In genomic region chr11:114152162-114152561, GRCh38 we compare ENCODE assay signal across 20 cellular contexts.
DNase-seq lines count a peak whose midpoint lies in the region; ATAC-seq, FAIRE-seq and TF ChIP-seq lines count a peak whose summit lies in the region.
"Had no signal": no experiment of that assay in that cellular context is flagged by ENCODE, and none has a peak within 500 bp of the region (broad histone marks: within the 10 kb centered on the region; RNA-seq: fewer than 3 reads in every experiment).

No MANE protein-coding gene starts in this region.

- H3K4me3 ChIP-seq in liver (ENCODE audit: low read depth in 1 of 3, low read length in 3 of 3) = no peak overlapping the region
- H3K4me3 ChIP-seq in HepG2 (replicated peaks in 1 of 3; ENCODE audit: insufficient read depth in 1 of 3, low read depth in 2 of 3, low read length in 3 of 3) = no peak overlapping the region
- H3K4me3 ChIP-seq in esophagus squamous epithelium = no peak overlapping the region
- H3K4me3 ChIP-seq in stomach smooth muscle (ENCODE audit: low read length in 2 of 2) = no peak overlapping the region
- H3K4me3 ChIP-seq: GM12878, hepatocyte, spleen had no signal

- in situ Hi-C loops in HepG2 (cut with HindIII; ENCODE audit: extremely low pct_ligation_motif_present, low pct_unique_long_range_greater_than_20kb) = no loop called here

- TF ChIP-seq CTCF in liver (IDR thresholded peaks at IDR 0.05; ENCODE audit: low read depth, low read length, missing input control) (no peak), HepG2 (CRISPR knock-in tag; IDR thresholded peaks at IDR 0.05) (no peak), esophagus squamous epithelium (IDR thresholded peaks at IDR 0.05) (no peak)

- TF ChIP-seq RAD21 in liver (IDR thresholded peaks at IDR 0.05) = no peak
- no peak for TF ChIP-seq RAD21 in HepG2 (CRISPR knock-in tag; IDR thresholded peaks at IDR 0.05)

- no TSS peak for BruUV-seq in HepG2 (replicated peaks; lab: Mats Ljungman, UMichigan)

- TF ChIP-seq EP300 in HepG2 (IDR thresholded peaks at IDR 0.05; ENCODE audit: low read depth in 2 of 2, low read length in 2 of 2) (no peak), HepG2 (CRISPR knock-in tag; IDR thresholded peaks at IDR 0.05; ENCODE audit: borderline replicate concordance) (no peak)

- peak overlapping the region; percentile 90 to 91 for H3K27ac ChIP-seq in liver (ENCODE audit: low read depth in 1 of 2, low read length in 2 of 2)
- no peak overlapping the region for H3K27ac ChIP-seq in HepG2 (ENCODE audit: extremely low read length, insufficient read depth, low read length)
- H3K27ac ChIP-seq in esophagus squamous epithelium = peak overlapping the region; percentile 84 to 99 (median 97)
- H3K27ac ChIP-seq in stomach smooth muscle (ENCODE audit: low read length) = peak overlapping the region; percentile 41

- POLR2A ChIA-PET in HepG2 (lab: Yijun Ruan, JAX) = no interaction called here

- no peaks in the 10 kb centered on the region for H3K9me3 ChIP-seq in liver (ENCODE audit: control insufficient read depth in 4 of 4, low read length in 3 of 4)
- H3K9me3 ChIP-seq in HepG2 (ENCODE audit: low read length) = no peaks in the 10 kb centered on the region
- no peaks in the 10 kb centered on the region for H3K9me3 ChIP-seq in esophagus squamous epithelium
- H3K9me3 ChIP-seq in stomach smooth muscle (ENCODE audit: control insufficient read depth in 2 of 2, low read length in 2 of 2) = no peaks in the 10 kb centered on the region
- H3K9me3 ChIP-seq: spleen had no signal

- H3K9ac ChIP-seq in liver (ENCODE audit: low read depth in 1 of 2, low read length in 2 of 2) (peak overlapping the region in 1 of 2 donors; percentile 1), HepG2 (ENCODE audit: insufficient read depth, low read depth, low read length) (no peak overlapping the region), stomach smooth muscle (ENCODE audit: low read length in 2 of 2) (no peak overlapping the region)

- H3K79me2 ChIP-seq in HepG2 (ENCODE audit: insufficient read depth, low read length) = no peaks in the 10 kb centered on the region

- FAIRE-seq in HepG2 (lab: Jason Lieb, UNC) = no peak
- FAIRE-seq: GM12878, H54, HTR-8/SVneo, TTC549 had no signal

- no peak overlapping the region for H3K4me2 ChIP-seq in HepG2 (ENCODE audit: low read depth, low read length)
- H3K4me2 ChIP-seq: hepatocyte had no signal

- DNase-seq in HepG2 (ENCODE audit: low spot score) (no peak), esophagus squamous epithelium (lab: John Stamatoyannopoulos, UW) (no peak), NCI-H446 (lab: John Stamatoyannopoulos, UW) (no peak)
- DNase-seq: activated CD4-positive, alpha-beta T cell treated with anti-CD3 and anti-CD28 coated beads for 4 hours; activated naive CD4-positive, alpha-beta T cell treated with Interleukin-2 at 50 U/mL for 16 hours; CD4-positive, CD25-positive, alpha-beta regulatory T cell; GF-D8; NCI-H526 treated with DMSO at 0.1 percent for 48 hours; SHP77; spleen had no signal

- H3K36me3 ChIP-seq in liver (ENCODE audit: control insufficient read depth in 4 of 4, insufficient read depth in 3 of 4, low read depth in 1 of 4, low read length in 3 of 4) (peaks cover 0 to 6% (median 3%) of the 10 kb centered on the region in 4 donors), HepG2 (replicated peaks in 1 of 2; ENCODE audit: control insufficient read depth in 1 of 2, insufficient read depth in 2 of 2, low read length in 2 of 2) (no peaks in the 10 kb centered on the region), esophagus squamous epithelium (peaks cover 0 to 13% (median 4%) of the 10 kb centered on the region in 3 donors), stomach smooth muscle (ENCODE audit: control insufficient read depth in 2 of 2, insufficient read depth in 2 of 2, low read length in 2 of 2) (peaks cover 0 to 11% of the 10 kb centered on the region in 2 donors)

- WGBS in liver = 90% methylated on average over 3 of the region's 3 CpGs
- 1% methylated on average over 3 of the region's 3 CpGs for WGBS in HepG2 (ENCODE audit: low lambda C conversion rate)
- WGBS in esophagus squamous epithelium, 2 donors = 75 to 81% methylated on average over 3 of the region's 3 CpGs

- H3K4me1 ChIP-seq in liver (ENCODE audit: control insufficient read depth in 4 of 4, insufficient read depth in 4 of 4, low read length in 3 of 4) (peaks cover 43 to 94% (median 75%) of the 10 kb centered on the region in 4 donors), HepG2 (ENCODE audit: insufficient read depth, low read length) (0 out of 2 replicates have a peak, but pooled peaks cover 8% of the 10 kb centered on the region), esophagus squamous epithelium (peaks cover 32 to 97% (median 67%) of the 10 kb centered on the region in 3 donors), stomach smooth muscle (ENCODE audit: control insufficient read depth, insufficient read depth, low read length) (peaks cover 70% of the 10 kb centered on the region)

- no peak overlapping the region for H2AFZ ChIP-seq in HepG2 (ENCODE audit: low read length)
- H2AFZ ChIP-seq: hepatocyte had no signal

- H3K27me3 ChIP-seq in liver (ENCODE audit: control insufficient read depth in 4 of 4, insufficient read depth in 4 of 4, low read length in 3 of 4) (no peaks in the 10 kb centered on the region), HepG2 (ENCODE audit: control insufficient read depth in 1 of 2, insufficient read depth in 2 of 2, low read length in 2 of 2) (no peaks in the 10 kb centered on the region), esophagus squamous epithelium (no peaks in the 10 kb centered on the region), stomach smooth muscle (ENCODE audit: control insufficient read depth in 1 of 2, insufficient read depth in 2 of 2, low read length in 2 of 2) (no peaks in the 10 kb centered on the region)
- H3K27me3 ChIP-seq: hepatocyte, spleen had no signal

- no peak for TF ChIP-seq POLR2A in HepG2 (IDR thresholded peaks at IDR 0.05; ENCODE audit: insufficient read depth in 1 of 2, low read depth in 2 of 2, low read length in 2 of 2)
- TF ChIP-seq POLR2A in esophagus squamous epithelium (IDR thresholded peaks at IDR 0.05) = no peak

- H4K20me1 ChIP-seq in HepG2 (ENCODE audit: insufficient read depth, low read length) = no peaks in the 10 kb centered on the region

- ATAC-seq in HepG2 (no peak), HG03439 (IDR thresholded peaks at IDR 0.05; ENCODE audit: unreplicated experiment) (no peak), GM19035 (IDR thresholded peaks at IDR 0.05; ENCODE audit: unreplicated experiment) (no peak), GM19023 (IDR thresholded peaks at IDR 0.05; ENCODE audit: unreplicated experiment) (no peak)
- ATAC-seq: GM12878 had no signal

- CTCF ChIA-PET in HepG2 (lab: Yijun Ruan, JAX; ENCODE audit: low intra/inter-chr PET ratio, low total read pairs) = no interaction called here

- intact Hi-C loops in HepG2 (cut with micrococcal nuclease; ENCODE audit: unreplicated experiment) = no loop called here
- intact Hi-C loops in esophagus squamous epithelium (cut with DNase I) = no loop called here

TF ChIP-seq in liver, 16 proteins besides CTCF, POLR2A, EP300 and RAD21 (continues in another document):
- TF ChIP-seq ATF3 (IDR thresholded peaks at IDR 0.05) = no peak
- no peak for TF ChIP-seq NR2F2 (IDR thresholded peaks at IDR 0.05)
- no peak for TF ChIP-seq YY1 (IDR thresholded peaks at IDR 0.05)
- no peak for TF ChIP-seq ZBTB33 (IDR thresholded peaks at IDR 0.05)

TF ChIP-seq in HepG2, 621 proteins besides CTCF, POLR2A, EP300 and RAD21:
- TF ChIP-seq CHD4 (IDR thresholded peaks at IDR 0.05; ENCODE audit: borderline replicate concordance, low read length) (no peak), AKAP8 (CRISPR knock-in tag; IDR thresholded peaks at IDR 0.05) (no peak)
